7 cellular contexts compared by ENCODE assay signal in genomic region chr22:17985071-17985470, GRCh38. TPM values are rescaled to one million over a fixed set of nuclear protein-coding genes. Genes with fewer than 3 reads are reported as not detected.
DNase-seq lines count a peak whose midpoint lies in the region; ATAC-seq, FAIRE-seq and TF ChIP-seq lines count a peak whose summit lies in the region.
"Not testable (repeated sequence)": the region's sequence is repeated elsewhere in the genome, so short reads cannot be mapped to it uniquely, and the experiment has no call there.

No MANE protein-coding gene starts in this region.

- CTCF ChIA-PET in IMR-90 (lab: Yijun Ruan, JAX); OCI-LY7 (lab: Charles Lee; ENCODE audit: unreplicated experiment); activated B cell treated with CpG ODN at 0.5 μM for 24 hours (lab: Charles Lee): not testable (repeated sequence)

- not testable (repeated sequence) for ATAC-seq in IMR-90 (ENCODE audit: low read depth); activated B cell treated with CpG ODN at 0.5 μM for 24 hours (ENCODE audit: low read depth); stimulated activated memory B cell treated with anti-CD40 and anti-IgM and Interleukin-4, amounts not matched to agents 10 μg/mL and 1 μg/mL and 100 μg/mL, for 72 hours
- peak; percentile 50 for ATAC-seq in left lobe of liver

- peaks cover 39 to 87% of the 10 kb centered on the region in 2 experiments for H3K79me1 ChIP-seq in IMR-90 (ENCODE audit: low read depth in 1 of 2, low read length in 2 of 2)

- TF ChIP-seq CTCF in IMR-90 (conservative IDR thresholded peaks at IDR 0.05; ENCODE audit: low read depth, low read length); OCI-LY7 (conservative IDR thresholded peaks at IDR 0.05; ENCODE audit: low read length); activated B cell treated with CpG ODN at 0.5 μM for 24 hours (IDR thresholded peaks at IDR 0.05); bronchial epithelial cell (IDR thresholded peaks at IDR 0.05; ENCODE audit: insufficient read depth, low read length, severe bottlenecking); osteoblast (IDR thresholded peaks at IDR 0.05; ENCODE audit: extremely low read depth, low read depth, low read length): not testable (repeated sequence)

- H3K4me3 Mint-ChIP-seq in activated B cell treated with CpG ODN at 0.5 μM for 24 hours = peak overlapping the region; percentile 19
- not testable (repeated sequence) for H3K4me3 Mint-ChIP-seq in stimulated activated memory B cell treated with anti-CD40 and anti-IgM and Interleukin-4, amounts not matched to agents 10 μg/mL and 1 μg/mL and 100 μg/mL, for 72 hours

- not testable (repeated sequence) for H3K14ac ChIP-seq in IMR-90 (replicated peaks; ENCODE audit: low read depth, low read length)

- H3K23ac ChIP-seq in IMR-90 (ENCODE audit: low read depth, low read length) = not testable (repeated sequence)

- not testable (repeated sequence) for H4K5ac ChIP-seq in IMR-90 (ENCODE audit: low read depth, low read length)

- H4K8ac ChIP-seq in IMR-90 (ENCODE audit: low read depth in 2 of 2, low read length in 2 of 2) = not testable (repeated sequence)

- not testable (repeated sequence) for H4K91ac ChIP-seq in IMR-90 (ENCODE audit: insufficient read depth, low read depth, low read length)

- not testable (repeated sequence) for DNase-seq in IMR-90; OCI-LY7 (ENCODE audit: low spot score); activated B cell treated with CpG ODN at 0.5 μM for 24 hours; bronchial epithelial cell (ENCODE audit: low read depth); left lobe of liver (ENCODE audit: low spot score); osteoblast (ENCODE audit: insufficient read length, low spot score, missing footprints)

- H2BK20ac ChIP-seq in IMR-90 (ENCODE audit: low read depth, low read length) = not testable (repeated sequence)

- H3K79me2 ChIP-seq in OCI-LY7 (ENCODE audit: insufficient read depth, low read depth, low read length) = peaks cover 100% of the 10 kb centered on the region
- H3K79me2 ChIP-seq in osteoblast (ENCODE audit: insufficient read depth, low read length) = peaks cover 82% of the 10 kb centered on the region

- H4K20me1 ChIP-seq in IMR-90 (ENCODE audit: insufficient read depth, low read length) = peaks cover 20% of the 10 kb centered on the region
- H4K20me1 ChIP-seq in OCI-LY7 (ENCODE audit: insufficient read depth, low read length) = peaks cover 44% of the 10 kb centered on the region
- peaks cover 27% of the 10 kb centered on the region for H4K20me1 ChIP-seq in osteoblast (ENCODE audit: insufficient read depth, low read length)

- H2AK9ac ChIP-seq in IMR-90 (replicated peaks; ENCODE audit: low read depth, low read length, poor library complexity) = not testable (repeated sequence)

- not testable (repeated sequence) for H3K9me3 Mint-ChIP-seq in activated B cell treated with CpG ODN at 0.5 μM for 24 hours; stimulated activated memory B cell treated with anti-CD40 and anti-IgM and Interleukin-4, amounts not matched to agents 10 μg/mL and 1 μg/mL and 100 μg/mL, for 72 hours

- not testable (repeated sequence) for H3K27ac ChIP-seq in IMR-90 (ENCODE audit: insufficient read depth, low read length); OCI-LY7 (ENCODE audit: low read depth, low read length, poor library complexity, severe bottlenecking)
- peak overlapping the region; percentile 85 for H3K27ac ChIP-seq in osteoblast (ENCODE audit: low read depth, low read length)

- H2BK15ac ChIP-seq in IMR-90 (ENCODE audit: low read depth, low read length) = peak overlapping the region; percentile 14; the same call in 1 of the 3 replicates

- H3K4me1 ChIP-seq in IMR-90 (ENCODE audit: control insufficient read depth, insufficient read depth, low read length) = peaks cover 24% of the 10 kb centered on the region
- peaks cover 88% of the 10 kb centered on the region for H3K4me1 ChIP-seq in OCI-LY7 (ENCODE audit: insufficient read depth, low read length, poor library complexity, severe bottlenecking)
- H3K4me1 ChIP-seq in osteoblast (ENCODE audit: insufficient read depth, low read length) = peaks cover 38% of the 10 kb centered on the region

- H2AFZ ChIP-seq in IMR-90 (replicated peaks; ENCODE audit: low read length, poor library complexity); OCI-LY7 (ENCODE audit: low read length); osteoblast (ENCODE audit: low read length): not testable (repeated sequence)

- peak overlapping the region; percentile 80 for H3K27ac Mint-ChIP-seq in activated B cell treated with CpG ODN at 0.5 μM for 24 hours
- peak overlapping the region; percentile 68 for H3K27ac Mint-ChIP-seq in stimulated activated memory B cell treated with anti-CD40 and anti-IgM and Interleukin-4, amounts not matched to agents 10 μg/mL and 1 μg/mL and 100 μg/mL, for 72 hours

- H3K4ac ChIP-seq in IMR-90 (ENCODE audit: low read depth, low read length) = peak overlapping the region; percentile 35

- H3K56ac ChIP-seq in IMR-90 (ENCODE audit: extremely low read depth, insufficient read depth, low read length) = not testable (repeated sequence)

- not testable (repeated sequence) for BruUV-seq in IMR-90 (replicated peaks; lab: Mats Ljungman, UMichigan); OCI-LY7 (replicated peaks; lab: Mats Ljungman, UMichigan)

- not testable (repeated sequence) for H3K36me3 ChIP-seq in IMR-90 (ENCODE audit: control insufficient read depth, insufficient read depth, low read length); bronchial epithelial cell (ENCODE audit: control insufficient read depth, insufficient read depth, low read length); osteoblast (ENCODE audit: insufficient read depth, low read length)
- peaks cover 57% of the 10 kb centered on the region for H3K36me3 ChIP-seq in OCI-LY7 (ENCODE audit: insufficient read depth, low read length)

- H3K36me3 Mint-ChIP-seq in activated B cell treated with CpG ODN at 0.5 μM for 24 hours (ENCODE audit: low read depth) = peaks cover 40% of the 10 kb centered on the region
- H3K36me3 Mint-ChIP-seq in stimulated activated memory B cell treated with anti-CD40 and anti-IgM and Interleukin-4, amounts not matched to agents 10 μg/mL and 1 μg/mL and 100 μg/mL, for 72 hours = peaks cover 39% of the 10 kb centered on the region

- in situ Hi-C loops in IMR-90 (cut with MboI; ENCODE audit: low sequenced_read_pairs) = not testable (repeated sequence)

- not testable (repeated sequence) for H3K27me3 ChIP-seq in IMR-90 (ENCODE audit: control insufficient read depth, insufficient read depth, low read length); bronchial epithelial cell (ENCODE audit: control insufficient read depth, insufficient read depth, low read length); osteoblast (ENCODE audit: insufficient read depth, low read length)

- TF ChIP-seq RAD21 in IMR-90 (IDR thresholded peaks at IDR 0.05; ENCODE audit: low read length) = not testable (repeated sequence)

- peak overlapping the region; percentile 64 for H2AK5ac ChIP-seq in IMR-90 (ENCODE audit: low read depth, low read length)

- H3K18ac ChIP-seq in IMR-90 (ENCODE audit: low read depth, low read length) = not testable (repeated sequence)

- H3K4me2 ChIP-seq in IMR-90 (ENCODE audit: low read depth, low read length); osteoblast (ENCODE audit: insufficient read depth, low read length): not testable (repeated sequence)
- H3K4me2 ChIP-seq in OCI-LY7 (ENCODE audit: low read length) = peak overlapping the region; percentile 20; the same call in 1 of the 2 replicates

- POLR2A ChIA-PET in IMR-90 (lab: Charles Lee; ENCODE audit: unreplicated experiment); OCI-LY7 (lab: Charles Lee): not testable (repeated sequence)
- POLR2A ChIA-PET in activated B cell treated with CpG ODN at 0.5 μM for 24 hours (lab: Charles Lee) = interaction anchor here (1.7 kb wide), 1 partner anchor 11 kb away, joined by 6 read pairs; no protein-coding TSS in a partner anchor

- peak; percentile 18 for FAIRE-seq in bronchial epithelial cell (lab: Jason Lieb, UNC)

- dilution Hi-C loops in IMR-90 (cut with HindIII; ENCODE audit: low sequenced_read_pairs, unreplicated experiment) = not testable (repeated sequence)

- H3K27me3 Mint-ChIP-seq in activated B cell treated with CpG ODN at 0.5 μM for 24 hours; stimulated activated memory B cell treated with anti-CD40 and anti-IgM and Interleukin-4, amounts not matched to agents 10 μg/mL and 1 μg/mL and 100 μg/mL, for 72 hours: not testable (repeated sequence)

- intact Hi-C loops in IMR-90 (cut with micrococcal nuclease); OCI-LY7 (cut with micrococcal nuclease; ENCODE audit: unreplicated experiment); activated B cell treated with CpG ODN at 0.5 μM for 24 hours (cut with micrococcal nuclease): not testable (repeated sequence)

- not testable (repeated sequence) for H3K9me3 ChIP-seq in IMR-90 (ENCODE audit: control insufficient read depth, insufficient read depth, low read length); OCI-LY7 (ENCODE audit: low read length); osteoblast (ENCODE audit: low read depth, low read length)

- H3K9me2 ChIP-seq in OCI-LY7 (ENCODE audit: insufficient read depth, low read length) = not testable (repeated sequence)

- TF ChIP-seq POLR2A in IMR-90 (IDR thresholded peaks at IDR 0.05; ENCODE audit: low read depth, low read length) = not testable (repeated sequence)

- H2BK5ac ChIP-seq in IMR-90 (ENCODE audit: low read depth, low read length, poor library complexity, severe bottlenecking) = not testable (repeated sequence)

- H3K9me1 ChIP-seq in IMR-90 (ENCODE audit: insufficient read depth, low read length) = peaks cover 40% of the 10 kb centered on the region

- 83% methylated on average over 1 of the region's 11 CpGs; no CpG with 5 or more reads in 1 of the 2 experiments for WGBS in IMR-90 (ENCODE audit: extremely low coverage in 2 of 2, insufficient read length in 1 of 2), 2 experiments

- H3K4me1 Mint-ChIP-seq in activated B cell treated with CpG ODN at 0.5 μM for 24 hours = peaks cover 93% of the 10 kb centered on the region
- peaks cover 95% of the 10 kb centered on the region for H3K4me1 Mint-ChIP-seq in stimulated activated memory B cell treated with anti-CD40 and anti-IgM and Interleukin-4, amounts not matched to agents 10 μg/mL and 1 μg/mL and 100 μg/mL, for 72 hours

- H3K9ac ChIP-seq in IMR-90 (ENCODE audit: low read depth, low read length) = not testable (repeated sequence)

- H3K4me3 ChIP-seq in IMR-90 (ENCODE audit: insufficient read depth, low read depth, low read length); OCI-LY7 (ENCODE audit: low read depth, low read length, poor library complexity, severe bottlenecking); bronchial epithelial cell (ENCODE audit: low read depth, low read length); osteoblast (ENCODE audit: insufficient read depth, low read length): not testable (repeated sequence)

- H2BK120ac ChIP-seq in IMR-90 (ENCODE audit: low read depth, low read length) = not testable (repeated sequence)

RNA-seq across cellular contexts. Expression of gene MICAL3, which starts 39.3 kb away (rescaled TPM):
- 16.1 and 17.6 TPM in 2 replicates for total RNA-seq in IMR-90 (2012; rRNA removed)
- polyA plus RNA-seq in IMR-90 (2012; rRNA removed) = 26.8 and 30.0 TPM in 2 replicates
- polyA plus RNA-seq in IMR-90 (2012; cell fraction: cytosol; rRNA removed) = 10.9 and 13.3 TPM in 2 replicates
- polyA plus RNA-seq in IMR-90 (2012; cell fraction: nucleus; rRNA removed; ENCODE audit: low replicate concordance) = 92.0 and 112 TPM in 2 replicates
- total RNA-seq in OCI-LY7 (2014; rRNA removed; shearing (Covaris generic)) = 80.9 and 93.2 TPM in 2 replicates
- total RNA-seq in OCI-LY7 (2022) = 175 and 210 TPM in 2 replicates
- 232 and 257 TPM in 2 replicates for total RNA-seq in activated B cell treated with CpG ODN at 0.5 μM for 24 hours
- total RNA-seq in bronchial epithelial cell = 13.4 and 13.6 TPM in 2 replicates
- total RNA-seq in left lobe of liver = 75.3 TPM
- 35.1 and 39.5 TPM in 2 replicates for total RNA-seq in osteoblast
